ENCODE assay signal across 9 cellular contexts in the genomic region with DNA sequence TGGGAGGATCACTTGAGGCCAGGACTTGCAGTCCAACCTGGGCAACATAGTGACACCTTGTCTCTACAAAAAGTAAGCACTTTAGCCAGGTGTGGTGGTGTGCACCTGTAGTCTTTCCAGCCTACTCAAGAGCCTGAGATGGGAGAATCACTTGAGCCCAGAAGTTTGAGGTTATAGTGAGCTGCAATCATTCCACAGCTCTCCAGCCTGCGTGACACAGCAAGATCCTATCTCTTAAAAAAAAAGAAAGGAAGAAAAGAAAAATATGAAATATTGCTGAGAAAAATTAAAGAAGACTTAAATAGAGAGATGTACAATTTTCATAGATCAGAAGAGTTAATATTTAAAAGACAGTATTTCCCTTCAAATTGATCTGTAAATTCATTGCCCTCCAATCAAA.
"Had no signal": no experiment of that assay in that cellular context is flagged by ENCODE, and none has a peak within 500 bp of the region (broad histone marks: within the 10 kb centered on the region; RNA-seq: fewer than 3 reads in every experiment).

No MANE protein-coding gene starts in this region.

- H3K9me3 ChIP-seq: HAP-1 had no signal

- H3K4me3 ChIP-seq: GM23248, HAP-1 had no signal

- DNase-seq: GM23248, GOT3, H7, HFFc6, KG1 had no signal

- H2AFZ ChIP-seq: GM23248 had no signal

- H3K9ac ChIP-seq: GM23248 had no signal

- FAIRE-seq: HepG2 had no signal

- H3K36me3 ChIP-seq: HAP-1 had no signal

- H3K27ac ChIP-seq: GM23248, HL-60 had no signal

- ATAC-seq: HCT116, HepG2 had no signal

- H3K4me1 ChIP-seq: HAP-1 had no signal
